ENCODE assay signal across 1 cellular context in genomic region chr19:1383311-1384084, GRCh38.
TF ChIP-seq lines count a peak whose summit lies in the region.

TSS of gene NDUFS7 (plus strand) at chr19:1383907. CDS start at chr19:1383927, 20 bp downstream.

TF ChIP-seq in GM12878, 131 proteins besides CTCF, POLR2A, EP300 and RAD21 (continued from another document):
- TF ChIP-seq ZNF687 (IDR thresholded peaks at IDR 0.05) (peak; percentile 67), PML (IDR thresholded peaks at IDR 0.05; ENCODE audit: low read length) (peak; percentile 94), NRF1 (conservative IDR thresholded peaks at IDR 0.05; ENCODE audit: low read depth, low read length) (peak; percentile 63), MYC (IDR thresholded peaks at IDR 0.05; ENCODE audit: insufficient read depth, insufficient read length, insufficient replicate concordance, low read length, severe bottlenecking) (no peak), SUPT20H (IDR thresholded peaks at IDR 0.05; ENCODE audit: borderline replicate concordance, control insufficient read depth, low read depth, low read length) (no peak), TCF7 (IDR thresholded peaks at IDR 0.05; ENCODE audit: borderline replicate concordance) (no peak; the same call in none of the 2 replicates), ESRRA (IDR thresholded peaks at IDR 0.05; ENCODE audit: low read length) (peak; percentile 100), NFXL1 (IDR thresholded peaks at IDR 0.05; ENCODE audit: borderline replicate concordance) (no peak), SMC3 (IDR thresholded peaks at IDR 0.05; ENCODE audit: borderline replicate concordance, low read length) (peak; percentile 32), TARDBP (IDR thresholded peaks at IDR 0.05; ENCODE audit: borderline replicate concordance) (peak; percentile 98), SUZ12 (IDR thresholded peaks at IDR 0.05; ENCODE audit: unreplicated experiment) (no peak), SREBF2 (IDR thresholded peaks at IDR 0.05; ENCODE audit: low read length) (peak; percentile 98), CREM (IDR thresholded peaks at IDR 0.05; ENCODE audit: low read depth) (peak; percentile 84), ZZZ3 (IDR thresholded peaks at IDR 0.05; ENCODE audit: control insufficient read depth, insufficient read length, low read depth) (peak; percentile 89), PAX8 (IDR thresholded peaks at IDR 0.05) (no peak)
TF ChIP-seq in GM12878: peak in this region for 98.
